Comparison of ENCODE assay signal across 9 cellular contexts in the genomic region with DNA sequence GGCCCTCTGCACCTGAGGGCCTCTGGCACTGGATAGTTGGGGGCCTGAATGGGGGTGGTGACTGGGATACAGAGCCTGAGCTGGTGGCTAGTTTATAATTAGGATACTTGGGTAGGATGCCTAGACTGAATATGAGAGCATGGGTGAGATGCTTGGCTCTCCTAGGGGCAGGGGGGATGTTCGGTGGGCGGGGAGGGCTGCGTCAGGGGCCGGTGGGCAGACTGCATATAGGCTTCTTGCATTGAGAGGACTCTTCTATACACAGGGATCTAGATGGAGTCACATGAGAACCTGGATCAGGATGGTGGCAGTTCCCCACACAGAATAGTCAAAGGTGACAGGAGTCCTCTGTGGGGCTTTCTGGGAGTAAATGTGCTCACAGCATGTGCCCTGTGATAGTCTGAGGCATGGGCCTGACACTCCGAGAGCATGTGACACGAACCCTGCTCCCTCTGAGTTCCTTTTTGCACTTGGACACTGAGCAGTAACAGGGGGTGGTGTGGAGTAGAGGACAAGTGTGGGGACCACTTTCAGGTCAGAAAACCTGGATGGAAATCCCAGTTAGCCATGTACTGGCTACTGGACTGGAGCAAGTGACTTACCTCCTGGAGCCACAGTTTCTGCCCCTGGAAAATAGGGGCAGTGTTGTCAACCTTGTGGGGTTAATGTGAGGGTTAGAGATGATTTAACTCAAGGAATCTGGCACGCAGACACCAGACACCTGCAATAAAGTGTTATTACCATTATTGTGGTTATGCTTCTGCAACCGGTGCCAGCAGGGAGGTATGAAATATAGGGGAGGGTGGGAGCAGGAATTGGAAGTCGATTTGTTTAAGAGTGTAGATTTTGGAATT. TPM values are rescaled to one million over a fixed set of nuclear protein-coding genes. Genes with fewer than 3 reads are reported as not detected.
DNase-seq lines count a peak whose midpoint lies in the region; ATAC-seq and TF ChIP-seq lines count a peak whose summit lies in the region.
"Had no signal": no experiment of that assay in that cellular context is flagged by ENCODE, and none has a peak within 500 bp of the region (broad histone marks: within the 10 kb centered on the region; RNA-seq: fewer than 3 reads in every experiment).

No MANE protein-coding gene starts in this region.

- H4K20me1 ChIP-seq in OCI-LY1 (ENCODE audit: insufficient read depth, low read length): no peaks in the 10 kb centered on the region
- H4K20me1 ChIP-seq in neural progenitor cell (ENCODE audit: low read depth): peaks cover 63% of the 10 kb centered on the region

- H3K4me2 ChIP-seq in OCI-LY1 (ENCODE audit: low read length) (peak overlapping the region; percentile 65), neural progenitor cell (peak overlapping the region; percentile 89)

- peak overlapping the region; percentile 94 for H3K4me3 Mint-ChIP-seq in neural progenitor cell

- H3K36me3 ChIP-seq in OCI-LY1 (ENCODE audit: insufficient read depth, low read length): no peaks in the 10 kb centered on the region
- no peaks in the 10 kb centered on the region for H3K36me3 ChIP-seq in effector memory CD4-positive, alpha-beta T cell (ENCODE audit: control insufficient read depth, insufficient read depth, low read length)
- no peaks in the 10 kb centered on the region for H3K36me3 ChIP-seq in neural progenitor cell

- H3K4me1 ChIP-seq in OCI-LY1 (ENCODE audit: insufficient read depth, low read length, severe bottlenecking) (peaks cover 68% of the 10 kb centered on the region), neural progenitor cell (peaks cover 33% of the 10 kb centered on the region)
- peaks cover 67% of the 10 kb centered on the region for H3K4me1 ChIP-seq in effector memory CD4-positive, alpha-beta T cell (ENCODE audit: control insufficient read depth, insufficient read depth, low read length, poor library complexity, severe bottlenecking)

- H3K9me2 ChIP-seq in OCI-LY1 (ENCODE audit: low read depth, low read length): no peaks in the 10 kb centered on the region

- TF ChIP-seq CTCF in C4-2B (conservative IDR thresholded peaks at IDR 0.05) (no peak), OCI-LY1 (IDR thresholded peaks at IDR 0.05; ENCODE audit: low read length) (no peak; the same call in 1 of the 2 replicates), neural progenitor cell (IDR thresholded peaks at IDR 0.05) (no peak)

- H3K27me3 ChIP-seq in OCI-LY1 (ENCODE audit: insufficient read depth, low read length): no peaks in the 10 kb centered on the region
- H3K27me3 ChIP-seq in effector memory CD4-positive, alpha-beta T cell (replicated peaks; ENCODE audit: control insufficient read depth, insufficient read depth, low read length, poor library complexity, severe bottlenecking): no peaks in the 10 kb centered on the region
- peaks cover 7% of the 10 kb centered on the region for H3K27me3 ChIP-seq in neural progenitor cell

- no peaks in the 10 kb centered on the region for H3F3A ChIP-seq in OCI-LY1 (ENCODE audit: insufficient read depth, low read length)
- H3F3A ChIP-seq in neural progenitor cell (ENCODE audit: low read depth): peaks cover 68% of the 10 kb centered on the region

- H3K9me3 Mint-ChIP-seq in neural progenitor cell: no peaks in the 10 kb centered on the region

- peaks cover 69% of the 10 kb centered on the region for H3K4me1 Mint-ChIP-seq in neural progenitor cell

- H3K27ac ChIP-seq in C4-2B (peak overlapping the region; percentile 98), OCI-LY1 (ENCODE audit: low read depth, low read length, poor library complexity, severe bottlenecking) (peak overlapping the region; percentile 71), neural progenitor cell (no peak overlapping the region)
- H3K27ac ChIP-seq in effector memory CD4-positive, alpha-beta T cell (ENCODE audit: insufficient read depth, low read length, poor library complexity, severe bottlenecking): peak overlapping the region; percentile 97

- H3K27ac Mint-ChIP-seq in neural progenitor cell: peak overlapping the region; percentile 83

- peaks cover 22% of the 10 kb centered on the region for H3K36me3 Mint-ChIP-seq in neural progenitor cell

- H3K79me2 ChIP-seq in OCI-LY1 (ENCODE audit: insufficient read depth, low read length) (peaks cover 41% of the 10 kb centered on the region), neural progenitor cell (ENCODE audit: low read depth) (peaks cover 66% of the 10 kb centered on the region)

- H3K9me3 ChIP-seq in OCI-LY1 (ENCODE audit: low read length): no peaks in the 10 kb centered on the region
- no peaks in the 10 kb centered on the region for H3K9me3 ChIP-seq in effector memory CD4-positive, alpha-beta T cell (ENCODE audit: control insufficient read depth, low read length)
- no peaks in the 10 kb centered on the region for H3K9me3 ChIP-seq in neural progenitor cell (ENCODE audit: low read depth)

- peak overlapping the region; percentile 98 for H3K9ac ChIP-seq in OCI-LY1 (ENCODE audit: low read length)
- H3K9ac ChIP-seq in neural progenitor cell: no peak overlapping the region

- no peak for DNase-seq in effector memory CD4-positive, alpha-beta T cell
- DNase-seq in neural progenitor cell (ENCODE audit: low spot score) (no peak), NCI-H146 (lab: John Stamatoyannopoulos, UW) (no peak), GF-D8 (lab: John Stamatoyannopoulos, UW) (no peak)
- no peak for DNase-seq in effector CD4-positive, alpha-beta T cell

- H3K4me3 ChIP-seq in OCI-LY1 (ENCODE audit: low read depth, low read length, poor library complexity, severe bottlenecking) (peak overlapping the region; percentile 72), neural progenitor cell (peak overlapping the region; percentile 99)
- peak overlapping the region; percentile 91 for H3K4me3 ChIP-seq in effector memory CD4-positive, alpha-beta T cell (ENCODE audit: insufficient read depth, low read depth, low read length, poor library complexity, severe bottlenecking)

- H2AFZ ChIP-seq in OCI-LY1 (ENCODE audit: low read length): no peak overlapping the region
- no peak overlapping the region for H2AFZ ChIP-seq in neural progenitor cell (replicated peaks)

- ATAC-seq in HG03520 (IDR thresholded peaks at IDR 0.05; ENCODE audit: unreplicated experiment): no peak

- H3K27me3 Mint-ChIP-seq in neural progenitor cell (ENCODE audit: insufficient read depth, low read depth): peaks cover 2% of the 10 kb centered on the region

RNA-seq across cellular contexts. Expression of a gene that starts 2.2 kb away (rescaled TPM):
- total RNA-seq in neural progenitor cell (ENCODE audit: low replicate concordance): 35.0 and 81.1 TPM in 2 replicates

RNA-seq across cellular contexts. Expression of a gene that starts 8.9 kb away (rescaled TPM):
- total RNA-seq in neural progenitor cell (ENCODE audit: low replicate concordance): 44.9 and 69.4 TPM in 2 replicates

RNA-seq across cellular contexts. Expression of a gene that starts 33.2 kb away (rescaled TPM):
- 0.06 TPM in 1 of 2 replicates, not detected in the other for total RNA-seq in neural progenitor cell (ENCODE audit: low replicate concordance)
- total RNA-seq: T-helper 2 cell treated with Interferon-gamma antibody and Interleukin-4, amounts not matched to agents 100 ng/mL and 5 ng/mL, for 36 hours had no signal
